In the genomic region with DNA sequence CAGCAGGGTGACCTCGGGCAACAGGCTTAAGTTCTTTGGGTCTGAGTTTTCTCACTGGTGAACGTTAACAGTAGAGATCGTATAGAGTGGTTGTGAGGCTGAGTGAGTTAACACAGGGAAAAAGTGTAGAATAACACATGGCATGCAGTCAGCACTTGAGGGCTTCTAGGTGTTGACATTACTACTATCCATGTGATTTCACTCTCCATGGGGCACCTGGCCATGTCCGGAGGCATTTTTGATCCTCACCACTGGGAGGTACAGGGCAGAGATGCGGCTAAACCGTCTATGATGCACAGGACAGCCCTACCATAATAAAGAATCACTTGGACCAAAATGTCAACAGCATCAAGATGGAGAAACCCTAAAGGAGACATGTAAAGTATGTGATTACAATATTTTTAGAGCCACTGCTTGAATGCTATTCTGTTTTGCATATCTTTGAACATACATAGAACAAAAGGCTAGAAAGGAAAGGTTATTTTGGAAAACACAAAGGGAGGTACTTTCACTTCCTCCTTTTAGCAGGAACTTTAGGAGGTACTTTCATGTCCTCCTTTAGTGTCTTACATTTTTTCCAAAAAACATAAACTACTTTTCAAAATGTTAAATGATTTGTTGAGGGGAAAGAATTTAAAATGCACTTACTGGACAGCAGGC, we compare ENCODE assay signal across 13 cellular contexts. TPM values are rescaled to one million over a fixed set of nuclear protein-coding genes. Genes with fewer than 3 reads are reported as not detected.
DNase-seq lines count a peak whose midpoint lies in the region; ATAC-seq, FAIRE-seq and TF ChIP-seq lines count a peak whose summit lies in the region.
"Had no signal": no experiment of that assay in that cellular context is flagged by ENCODE, and none has a peak within 500 bp of the region (broad histone marks: within the 10 kb centered on the region; RNA-seq: fewer than 3 reads in every experiment).

No MANE protein-coding gene starts in this region.

- H2AFZ ChIP-seq in Karpas-422 (ENCODE audit: low read length) = no peak overlapping the region

- FAIRE-seq in D721Med (lab: Jason Lieb, UNC) = no peak

- H3K9ac ChIP-seq in Karpas-422 (ENCODE audit: low read length) = peak overlapping the region; percentile 26; the same call in 1 of the 2 replicates

- peaks cover 36% of the 10 kb centered on the region for H3K4me1 ChIP-seq in cardiac muscle cell (ENCODE audit: low read depth)
- peaks cover 64% of the 10 kb centered on the region for H3K4me1 ChIP-seq in Karpas-422 (ENCODE audit: low read length)
- H3K4me1 ChIP-seq in mucosa of descending colon (ENCODE audit: low read depth) = peaks cover 39% of the 10 kb centered on the region

- H3K4me3 ChIP-seq in cardiac muscle cell (no peak overlapping the region), Karpas-422 (ENCODE audit: low read length) (peak overlapping the region; percentile 40), mucosa of descending colon (no peak overlapping the region)
- H3K4me3 ChIP-seq: breast epithelium, suprapubic skin had no signal

- H3K27me3 Mint-ChIP-seq in activated T-helper 17 cell treated with anti-CD3 and anti-CD28 coated beads, Interleukin-2, amount 50 U/mL, for 72 hours = no peaks in the 10 kb centered on the region

- intact Hi-C loops in left cardiac atrium (cut with DNase I) (no loop called here), mucosa of descending colon (cut with DNase I, micrococcal nuclease) (no loop called here)

- H3K27ac Mint-ChIP-seq in activated T-helper 17 cell treated with anti-CD3 and anti-CD28 coated beads, Interleukin-2, amount 50 U/mL, for 72 hours = peak overlapping the region; percentile 71

- ATAC-seq in left cardiac atrium = no peak
- no peak for ATAC-seq in activated T-helper 17 cell treated with anti-CD3 and anti-CD28 coated beads, Interleukin-2, amount 50 U/mL, for 72 hours (replicated peaks)
- ATAC-seq in mucosa of descending colon = no peak
- ATAC-seq: Right ventricle myocardium inferior had no signal

- peaks cover 88% of the 10 kb centered on the region for H3K36me3 Mint-ChIP-seq in activated T-helper 17 cell treated with anti-CD3 and anti-CD28 coated beads, Interleukin-2, amount 50 U/mL, for 72 hours (ENCODE audit: low read depth)

- no peaks in the 10 kb centered on the region for H4K20me1 ChIP-seq in Karpas-422 (ENCODE audit: insufficient read depth, low read depth, low read length)

- no peaks in the 10 kb centered on the region for H3K9me2 ChIP-seq in Karpas-422 (replicated peaks; ENCODE audit: insufficient read depth, low read length)

- H3K27ac ChIP-seq in cardiac muscle cell (peak overlapping the region; percentile 26), Karpas-422 (ENCODE audit: low read length) (peak overlapping the region; percentile 75)

- DNase-seq in cardiac muscle cell (ENCODE audit: low read depth in 1 of 2, low spot score in 1 of 2) = peak in 1 of 2 donors; percentile 57
- no peak for DNase-seq in left cardiac atrium
- DNase-seq in Karpas-422 = peak; percentile 86
- DNase-seq in D721Med (ENCODE audit: insufficient read length, low spot score) = no peak
- no peak for DNase-seq in NCI-H1436 (lab: John Stamatoyannopoulos, UW)
- no peak for DNase-seq in kidney tubule cell (ENCODE audit: low spot score)
- DNase-seq in mucosa of descending colon = no peak
- DNase-seq: activated CD4-positive, alpha-beta T cell treated with anti-CD3 and anti-CD28 coated beads for 1 hour; activated effector memory CD4-positive, alpha-beta T cell treated with anti-CD3 and anti-CD28 coated beads, Interleukin-2, amount 50 U/mL, for 16 hours had no signal

- no peaks in the 10 kb centered on the region for H3K79me2 ChIP-seq in Karpas-422 (ENCODE audit: low read length)

- H3K9me3 ChIP-seq in cardiac muscle cell (ENCODE audit: low read depth) (no peaks in the 10 kb centered on the region), Karpas-422 (ENCODE audit: low read length) (no peaks in the 10 kb centered on the region), mucosa of descending colon (no peaks in the 10 kb centered on the region)
- H3K9me3 ChIP-seq: breast epithelium, suprapubic skin had no signal

- H3K4me2 ChIP-seq in Karpas-422 (ENCODE audit: low read depth, low read length, poor library complexity, severe bottlenecking) = peak overlapping the region; percentile 46

- H3K9me3 Mint-ChIP-seq in activated T-helper 17 cell treated with anti-CD3 and anti-CD28 coated beads, Interleukin-2, amount 50 U/mL, for 72 hours = no peaks in the 10 kb centered on the region

- H3K4me3 Mint-ChIP-seq in activated T-helper 17 cell treated with anti-CD3 and anti-CD28 coated beads, Interleukin-2, amount 50 U/mL, for 72 hours = no peak overlapping the region

- H3K36me3 ChIP-seq in cardiac muscle cell (peaks cover 25% of the 10 kb centered on the region), Karpas-422 (ENCODE audit: insufficient read depth, low read length) (peaks cover 8% of the 10 kb centered on the region), mucosa of descending colon (ENCODE audit: low read depth) (no peaks in the 10 kb centered on the region)
- H3K36me3 ChIP-seq: breast epithelium had no signal

- TF ChIP-seq CTCF in cardiac muscle cell (IDR thresholded peaks at IDR 0.05; ENCODE audit: low read depth, low read length) = no peak
- TF ChIP-seq CTCF in D721Med (IDR thresholded peaks at IDR 0.05; ENCODE audit: insufficient read depth, missing control alignments) = no peak
- no peak for TF ChIP-seq CTCF in mucosa of descending colon (IDR thresholded peaks at IDR 0.05)

- H3K27me3 ChIP-seq in cardiac muscle cell = no peaks in the 10 kb centered on the region
- H3K27me3 ChIP-seq in Karpas-422 (ENCODE audit: low read length) = no peaks in the 10 kb centered on the region
- H3K27me3 ChIP-seq: breast epithelium, suprapubic skin had no signal

- no peaks in the 10 kb centered on the region for H3K4me1 Mint-ChIP-seq in activated T-helper 17 cell treated with anti-CD3 and anti-CD28 coated beads, Interleukin-2, amount 50 U/mL, for 72 hours

RNA-seq across cellular contexts. Expression of a gene that starts 44.3 kb away (rescaled TPM):
- total RNA-seq in cardiac muscle cell (38.6 and 79.6 TPM in 2 replicates), left cardiac atrium (10 to 100 TPM; 10.6 to 18.1 TPM), mucosa of descending colon (10 to 100 TPM; 13.2 to 14.4 (median 13.2) TPM)
- polyA plus RNA-seq in cardiac muscle cell = 20.3 and 42.5 TPM in 2 replicates
- 4.5 and 6.7 TPM in 2 replicates for total RNA-seq in Karpas-422 (2014; rRNA removed; shearing (Covaris generic); ENCODE audit: low replicate concordance)
- 10 to 100 TPM; 11.4 to 14.5 TPM for total RNA-seq in activated T-helper 17 cell treated with anti-CD3 and anti-CD28 coated beads, Interleukin-2, amount 50 U/mL, for 72 hours
